Comparison of ENCODE assay signal across 20 cellular contexts in genomic region chr20:483791-484644, GRCh38. TPM values are rescaled to one million over a fixed set of nuclear protein-coding genes. Genes with fewer than 3 reads are reported as not detected.
DNase-seq lines count a peak whose midpoint lies in the region; ATAC-seq and TF ChIP-seq lines count a peak whose summit lies in the region.
"Had no signal": no experiment of that assay in that cellular context is flagged by ENCODE, and none has a peak within 500 bp of the region (broad histone marks: within the 10 kb centered on the region; RNA-seq: fewer than 3 reads in every experiment).

No MANE protein-coding gene starts in this region.

- ATAC-seq in sciatic nerve, result peak; percentile 55
- no peak for ATAC-seq in HG03432 (IDR thresholded peaks at IDR 0.05; ENCODE audit: unreplicated experiment)
- ATAC-seq: activated naive CD4-positive, alpha-beta T cell treated with anti-CD3 and anti-CD28 coated beads, Interleukin-2, amount 50 U/mL, for 72 hours had no signal

- H3K4me1 ChIP-seq in adrenal gland (replicated peaks in 1 of 2), result peaks cover 0 to 4% of the 10 kb centered on the region in 2 donors
- peaks cover 13% of the 10 kb centered on the region for H3K4me1 ChIP-seq in left ventricle myocardium inferior
- H3K4me1 ChIP-seq: neural progenitor cell had no signal

- H3K9me3 ChIP-seq in adrenal gland (replicated peaks in 1 of 3) (no peaks in the 10 kb centered on the region), left ventricle myocardium inferior (replicated peaks) (no peaks in the 10 kb centered on the region)
- H3K9me3 ChIP-seq: esophagus squamous epithelium, SK-N-SH had no signal

- TF ChIP-seq CTCF in adrenal gland (IDR thresholded peaks at IDR 0.05) (no peak), left ventricle myocardium inferior (IDR thresholded peaks at IDR 0.05; ENCODE audit: borderline replicate concordance) (no peak), brain microvascular endothelial cell (IDR thresholded peaks at IDR 0.05; ENCODE audit: low read depth, low read length, missing control alignments) (no peak)

- DNase-seq in NCI-H1105 (lab: John Stamatoyannopoulos, UW), result peak; percentile 8
- peak in 6 of 7 donors; percentile 21 to 61 (median 26) for DNase-seq in adrenal gland
- peak; percentile 60 for DNase-seq in left ventricle myocardium inferior
- DNase-seq in sciatic nerve (ENCODE audit: low spot score), result peak; percentile 63
- DNase-seq in brain microvascular endothelial cell, result no peak
- DNase-seq in activated gamma-delta T cell (lab: John Stamatoyannopoulos, UW), result no peak
- DNase-seq in hippocampal formation (lab: John Stamatoyannopoulos, UW), result no peak
- DNase-seq: activated CD4-positive, alpha-beta T cell treated with anti-CD3 and anti-CD28 coated beads, Interleukin-2, amount 10 ng/mL, durations not matched to agents 24 days and 14 days; activated T-cell treated with anti-CD3 and anti-CD28 coated beads for 4 hours; EL; esophagus squamous epithelium; glutamatergic neuron; mesendoderm; NCI-H187 treated with DMSO at 0.1 percent for 48 hours; NCI-H526; PC-9; SK-N-SH had no signal

- TF ChIP-seq POLR2A in adrenal gland (IDR thresholded peaks at IDR 0.05), result no peak

- no peak overlapping the region for H3K27ac ChIP-seq in adrenal gland
- peak overlapping the region; percentile 36 for H3K27ac ChIP-seq in left ventricle myocardium inferior (replicated peaks)
- H3K27ac ChIP-seq in brain microvascular endothelial cell, result no peak overlapping the region
- H3K27ac ChIP-seq: esophagus squamous epithelium, neural progenitor cell, PC-9 had no signal

- H3K36me3 ChIP-seq in adrenal gland (replicated peaks in 1 of 2) (peaks cover 0 to 73% of the 10 kb centered on the region in 2 donors), left ventricle myocardium inferior (peaks cover 75% of the 10 kb centered on the region), brain microvascular endothelial cell (replicated peaks) (peaks cover 70% of the 10 kb centered on the region)

- intact Hi-C loops in adrenal gland (cut with DNase I), result no loop called here
- intact Hi-C loops in left ventricle myocardium inferior (cut with micrococcal nuclease), result no loop called here
- intact Hi-C loops in sciatic nerve (cut with DNase I), result loop anchor here (5.0 kb wide), 1 partner anchor 127 kb away; no protein-coding TSS in a partner anchor

- 51 to 71% (median 57%) methylated on average over 9 of the region's 9 CpGs for WGBS in adrenal gland, 4 donors

- in situ Hi-C loops in brain microvascular endothelial cell (cut with HindIII; ENCODE audit: low pct_ligation_motif_present, low sequenced_read_pairs), result no loop called here

- H3K27me3 ChIP-seq in adrenal gland, result no peaks in the 10 kb centered on the region
- H3K27me3 ChIP-seq in left ventricle myocardium inferior (ENCODE audit: low read depth), result no peaks in the 10 kb centered on the region
- H3K27me3 ChIP-seq in brain microvascular endothelial cell (replicated peaks), result no peaks in the 10 kb centered on the region
- H3K27me3 ChIP-seq: esophagus squamous epithelium, neural progenitor cell had no signal

- H3K4me3 ChIP-seq in adrenal gland (no peak overlapping the region), left ventricle myocardium inferior (no peak overlapping the region), brain microvascular endothelial cell (ENCODE audit: low read depth, low read length) (no peak overlapping the region)
- H3K4me3 ChIP-seq: esophagus squamous epithelium, neural progenitor cell, PC-9 had no signal

RNA-seq across cellular contexts. Expression of gene TBC1D20, which starts 21.7 kb away (rescaled TPM):
- total RNA-seq in adrenal gland (10 to 100 TPM; 37.5 to 53.6 (median 47.7) TPM), left ventricle myocardium inferior (23.0 TPM), sciatic nerve (32.5 TPM)
- polyA plus RNA-seq in adrenal gland, result 10 to 100 TPM; 23.8 to 38.5 (median 38.2) TPM

RNA-seq across cellular contexts. Expression of gene CSNK2A1, which starts 59.6 kb away (rescaled TPM):
- 100 to 1,000 TPM in 4 of 8 donors, 10 to 100 TPM in 4; 61.9 to 120 (median 94.1) TPM for total RNA-seq in adrenal gland
- polyA plus RNA-seq in adrenal gland, result 100 to 1,000 TPM in 1 of 3 donors, 10 to 100 TPM in 2; 18.9 to 192 (median 22.7) TPM
- 122 TPM for total RNA-seq in left ventricle myocardium inferior
- total RNA-seq in sciatic nerve, result 91.4 TPM

Comparison
In these comparisons a context has a peak if more than half of its experiments do, and no peak if none do; other contexts are left out.
1. DNase-seq: peak in NCI-H1105 (single experiment), adrenal gland (6 of 7), left ventricle myocardium inferior (single experiment) and sciatic nerve (single experiment); none in brain microvascular endothelial cell (single experiment), activated gamma-delta T cell (single experiment) and hippocampal formation (0 of 2).